ENCODE assay signal across 1 cellular context in the genomic region with DNA sequence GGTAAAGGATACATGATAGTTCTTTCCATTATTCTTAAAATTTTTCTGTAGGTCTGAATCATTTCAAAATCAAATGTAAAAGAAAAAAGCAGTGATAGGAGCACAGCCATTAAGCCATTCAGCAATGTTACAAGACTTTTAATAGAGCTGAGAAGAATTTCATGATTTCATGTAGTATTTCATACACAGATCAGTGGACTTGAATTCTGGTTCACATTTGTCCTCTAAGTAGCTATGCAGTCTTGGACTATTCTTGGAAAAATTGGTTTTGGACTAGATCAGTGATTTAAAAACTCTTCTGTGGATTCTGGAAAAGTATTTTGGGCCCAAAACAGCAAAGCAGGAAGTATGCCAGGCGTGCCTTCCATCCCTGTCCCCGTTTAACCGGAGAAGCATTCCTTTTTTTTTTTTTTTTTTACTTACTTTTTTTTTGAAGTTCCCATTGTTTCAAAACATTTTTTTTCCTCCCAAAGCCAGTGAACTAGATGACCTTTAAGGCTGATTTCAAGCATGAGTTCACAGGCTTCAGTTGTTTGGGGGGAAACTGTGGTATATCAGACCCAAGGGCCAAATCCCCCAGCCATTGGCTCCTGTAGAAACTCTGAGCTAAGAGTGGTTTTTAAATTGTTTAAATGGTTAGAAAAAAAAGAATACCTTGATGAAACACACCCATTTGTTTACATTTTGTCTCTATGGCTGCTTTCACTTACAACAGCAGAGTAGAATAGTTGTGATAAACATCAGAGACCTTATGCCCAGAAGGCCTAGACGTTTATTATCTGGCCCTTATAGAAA.
TF ChIP-seq lines count a peak whose summit lies in the region.

No MANE protein-coding gene starts in this region.

TF ChIP-seq in HepG2, 621 proteins besides CTCF, POLR2A, EP300 and RAD21 (continues in another document):
- TF ChIP-seq KLF9 (CRISPR knock-in tag; IDR thresholded peaks at IDR 0.05; ENCODE audit: low read depth) (no peak), SOX6 (IDR thresholded peaks at IDR 0.05) (no peak), SOX6 (CRISPR knock-in tag; IDR thresholded peaks at IDR 0.05) (peak; percentile 46; the same call in 1 of the 2 replicates), MIER2 (CRISPR knock-in tag; IDR thresholded peaks at IDR 0.05) (no peak), GATAD2A (CRISPR knock-in tag; IDR thresholded peaks at IDR 0.05) (0 out of 2 replicates have a peak, but pooled peaks have one; percentile 6), SOX5 (CRISPR knock-in tag; IDR thresholded peaks at IDR 0.05; ENCODE audit: borderline replicate concordance) (peak; percentile 41; the same call in 1 of the 2 replicates), NR2F2 (IDR thresholded peaks at IDR 0.05; ENCODE audit: borderline replicate concordance, low read depth) (no peak), SOX13 (IDR thresholded peaks at IDR 0.05) (no peak), SOX13 (CRISPR knock-in tag; conservative IDR thresholded peaks at IDR 0.05 in 1 of 2, IDR thresholded peaks at IDR 0.05 in 1 of 2) (0 out of 4 replicates have a peak, but pooled peaks of 1 of the 2 experiments have one; percentile 39), POLR2AphosphoS5 (IDR thresholded peaks at IDR 0.05; ENCODE audit: low read depth, low read length) (no peak), TCF7L2 (IDR thresholded peaks at IDR 0.05; ENCODE audit: low read depth, low read length) (no peak), HIVEP1 (CRISPR knock-in tag; IDR thresholded peaks at IDR 0.05) (no peak), RARG (CRISPR knock-in tag; IDR thresholded peaks at IDR 0.05; ENCODE audit: low read depth) (no peak), TMF1 (CRISPR knock-in tag; IDR thresholded peaks at IDR 0.05; ENCODE audit: low read depth) (no peak), ZNF672 (CRISPR knock-in tag; IDR thresholded peaks at IDR 0.05) (no peak), KDM5A (IDR thresholded peaks at IDR 0.05; ENCODE audit: borderline replicate concordance, low read length) (no peak), ZNF451 (CRISPR knock-in tag; IDR thresholded peaks at IDR 0.05) (no peak)
- TF ChIP-seq, protein P1, sequence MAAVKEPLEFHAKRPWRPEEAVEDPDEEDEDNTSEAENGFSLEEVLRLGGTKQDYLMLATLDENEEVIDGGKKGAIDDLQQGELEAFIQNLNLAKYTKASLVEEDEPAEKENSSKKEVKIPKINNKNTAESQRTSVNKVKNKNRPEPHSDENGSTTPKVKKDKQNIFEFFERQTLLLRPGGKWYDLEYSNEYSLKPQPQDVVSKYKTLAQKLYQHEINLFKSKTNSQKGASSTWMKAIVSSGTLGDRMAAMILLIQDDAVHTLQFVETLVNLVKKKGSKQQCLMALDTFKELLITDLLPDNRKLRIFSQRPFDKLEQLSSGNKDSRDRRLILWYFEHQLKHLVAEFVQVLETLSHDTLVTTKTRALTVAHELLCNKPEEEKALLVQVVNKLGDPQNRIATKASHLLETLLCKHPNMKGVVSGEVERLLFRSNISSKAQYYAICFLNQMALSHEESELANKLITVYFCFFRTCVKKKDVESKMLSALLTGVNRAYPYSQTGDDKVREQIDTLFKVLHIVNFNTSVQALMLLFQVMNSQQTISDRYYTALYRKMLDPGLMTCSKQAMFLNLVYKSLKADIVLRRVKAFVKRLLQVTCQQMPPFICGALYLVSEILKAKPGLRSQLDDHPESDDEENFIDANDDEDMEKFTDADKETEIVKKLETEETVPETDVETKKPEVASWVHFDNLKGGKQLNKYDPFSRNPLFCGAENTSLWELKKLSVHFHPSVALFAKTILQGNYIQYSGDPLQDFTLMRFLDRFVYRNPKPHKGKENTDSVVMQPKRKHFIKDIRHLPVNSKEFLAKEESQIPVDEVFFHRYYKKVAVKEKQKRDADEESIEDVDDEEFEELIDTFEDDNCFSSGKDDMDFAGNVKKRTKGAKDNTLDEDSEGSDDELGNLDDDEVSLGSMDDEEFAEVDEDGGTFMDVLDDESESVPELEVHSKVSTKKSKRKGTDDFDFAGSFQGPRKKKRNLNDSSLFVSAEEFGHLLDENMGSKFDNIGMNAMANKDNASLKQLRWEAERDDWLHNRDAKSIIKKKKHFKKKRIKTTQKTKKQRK (IDR thresholded peaks at IDR 0.05; ENCODE audit: low read length) = no peak
- TF ChIP-seq, protein P2, sequence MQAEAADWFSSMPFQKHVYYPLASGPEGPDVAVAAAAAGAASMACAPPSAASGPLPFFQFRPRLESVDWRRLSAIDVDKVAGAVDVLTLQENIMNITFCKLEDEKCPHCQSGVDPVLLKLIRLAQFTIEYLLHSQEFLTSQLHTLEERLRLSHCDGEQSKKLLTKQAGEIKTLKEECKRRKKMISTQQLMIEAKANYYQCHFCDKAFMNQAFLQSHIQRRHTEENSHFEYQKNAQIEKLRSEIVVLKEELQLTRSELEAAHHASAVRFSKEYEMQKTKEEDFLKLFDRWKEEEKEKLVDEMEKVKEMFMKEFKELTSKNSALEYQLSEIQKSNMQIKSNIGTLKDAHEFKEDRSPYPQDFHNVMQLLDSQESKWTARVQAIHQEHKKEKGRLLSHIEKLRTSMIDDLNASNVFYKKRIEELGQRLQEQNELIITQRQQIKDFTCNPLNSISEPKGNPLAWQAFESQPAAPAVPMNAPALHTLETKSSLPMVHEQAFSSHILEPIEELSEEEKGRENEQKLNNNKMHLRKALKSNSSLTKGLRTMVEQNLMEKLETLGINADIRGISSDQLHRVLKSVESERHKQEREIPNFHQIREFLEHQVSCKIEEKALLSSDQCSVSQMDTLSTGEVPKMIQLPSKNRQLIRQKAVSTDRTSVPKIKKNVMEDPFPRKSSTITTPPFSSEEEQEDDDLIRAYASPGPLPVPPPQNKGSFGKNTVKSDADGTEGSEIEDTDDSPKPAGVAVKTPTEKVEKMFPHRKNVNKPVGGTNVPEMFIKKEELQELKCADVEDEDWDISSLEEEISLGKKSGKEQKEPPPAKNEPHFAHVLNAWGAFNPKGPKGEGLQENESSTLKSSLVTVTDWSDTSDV (CRISPR knock-in tag; IDR thresholded peaks at IDR 0.05) = no peak
- TF ChIP-seq, protein P3, sequence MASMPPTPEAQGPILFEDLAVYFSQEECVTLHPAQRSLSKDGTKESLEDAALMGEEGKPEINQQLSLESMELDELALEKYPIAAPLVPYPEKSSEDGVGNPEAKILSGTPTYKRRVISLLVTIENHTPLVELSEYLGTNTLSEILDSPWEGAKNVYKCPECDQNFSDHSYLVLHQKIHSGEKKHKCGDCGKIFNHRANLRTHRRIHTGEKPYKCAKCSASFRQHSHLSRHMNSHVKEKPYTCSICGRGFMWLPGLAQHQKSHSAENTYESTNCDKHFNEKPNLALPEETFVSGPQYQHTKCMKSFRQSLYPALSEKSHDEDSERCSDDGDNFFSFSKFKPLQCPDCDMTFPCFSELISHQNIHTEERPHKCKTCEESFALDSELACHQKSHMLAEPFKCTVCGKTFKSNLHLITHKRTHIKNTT (CRISPR knock-in tag; IDR thresholded peaks at IDR 0.05) = no peak
- TF ChIP-seq, protein P4, sequence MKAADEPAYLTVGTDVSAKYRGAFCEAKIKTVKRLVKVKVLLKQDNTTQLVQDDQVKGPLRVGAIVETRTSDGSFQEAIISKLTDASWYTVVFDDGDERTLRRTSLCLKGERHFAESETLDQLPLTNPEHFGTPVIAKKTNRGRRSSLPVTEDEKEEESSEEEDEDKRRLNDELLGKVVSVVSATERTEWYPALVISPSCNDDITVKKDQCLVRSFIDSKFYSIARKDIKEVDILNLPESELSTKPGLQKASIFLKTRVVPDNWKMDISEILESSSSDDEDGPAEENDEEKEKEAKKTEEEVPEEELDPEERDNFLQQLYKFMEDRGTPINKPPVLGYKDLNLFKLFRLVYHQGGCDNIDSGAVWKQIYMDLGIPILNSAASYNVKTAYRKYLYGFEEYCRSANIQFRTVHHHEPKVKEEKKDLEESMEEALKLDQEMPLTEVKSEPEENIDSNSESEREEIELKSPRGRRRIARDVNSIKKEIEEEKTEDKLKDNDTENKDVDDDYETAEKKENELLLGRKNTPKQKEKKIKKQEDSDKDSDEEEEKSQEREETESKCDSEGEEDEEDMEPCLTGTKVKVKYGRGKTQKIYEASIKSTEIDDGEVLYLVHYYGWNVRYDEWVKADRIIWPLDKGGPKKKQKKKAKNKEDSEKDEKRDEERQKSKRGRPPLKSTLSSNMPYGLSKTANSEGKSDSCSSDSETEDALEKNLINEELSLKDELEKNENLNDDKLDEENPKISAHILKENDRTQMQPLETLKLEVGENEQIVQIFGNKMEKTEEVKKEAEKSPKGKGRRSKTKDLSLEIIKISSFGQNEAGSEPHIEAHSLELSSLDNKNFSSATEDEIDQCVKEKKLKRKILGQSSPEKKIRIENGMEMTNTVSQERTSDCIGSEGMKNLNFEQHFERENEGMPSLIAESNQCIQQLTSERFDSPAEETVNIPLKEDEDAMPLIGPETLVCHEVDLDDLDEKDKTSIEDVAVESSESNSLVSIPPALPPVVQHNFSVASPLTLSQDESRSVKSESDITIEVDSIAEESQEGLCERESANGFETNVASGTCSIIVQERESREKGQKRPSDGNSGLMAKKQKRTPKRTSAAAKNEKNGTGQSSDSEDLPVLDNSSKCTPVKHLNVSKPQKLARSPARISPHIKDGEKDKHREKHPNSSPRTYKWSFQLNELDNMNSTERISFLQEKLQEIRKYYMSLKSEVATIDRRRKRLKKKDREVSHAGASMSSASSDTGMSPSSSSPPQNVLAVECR (CRISPR knock-in tag; IDR thresholded peaks at IDR 0.05; ENCODE audit: borderline replicate concordance) = no peak
- TF ChIP-seq, protein P5, sequence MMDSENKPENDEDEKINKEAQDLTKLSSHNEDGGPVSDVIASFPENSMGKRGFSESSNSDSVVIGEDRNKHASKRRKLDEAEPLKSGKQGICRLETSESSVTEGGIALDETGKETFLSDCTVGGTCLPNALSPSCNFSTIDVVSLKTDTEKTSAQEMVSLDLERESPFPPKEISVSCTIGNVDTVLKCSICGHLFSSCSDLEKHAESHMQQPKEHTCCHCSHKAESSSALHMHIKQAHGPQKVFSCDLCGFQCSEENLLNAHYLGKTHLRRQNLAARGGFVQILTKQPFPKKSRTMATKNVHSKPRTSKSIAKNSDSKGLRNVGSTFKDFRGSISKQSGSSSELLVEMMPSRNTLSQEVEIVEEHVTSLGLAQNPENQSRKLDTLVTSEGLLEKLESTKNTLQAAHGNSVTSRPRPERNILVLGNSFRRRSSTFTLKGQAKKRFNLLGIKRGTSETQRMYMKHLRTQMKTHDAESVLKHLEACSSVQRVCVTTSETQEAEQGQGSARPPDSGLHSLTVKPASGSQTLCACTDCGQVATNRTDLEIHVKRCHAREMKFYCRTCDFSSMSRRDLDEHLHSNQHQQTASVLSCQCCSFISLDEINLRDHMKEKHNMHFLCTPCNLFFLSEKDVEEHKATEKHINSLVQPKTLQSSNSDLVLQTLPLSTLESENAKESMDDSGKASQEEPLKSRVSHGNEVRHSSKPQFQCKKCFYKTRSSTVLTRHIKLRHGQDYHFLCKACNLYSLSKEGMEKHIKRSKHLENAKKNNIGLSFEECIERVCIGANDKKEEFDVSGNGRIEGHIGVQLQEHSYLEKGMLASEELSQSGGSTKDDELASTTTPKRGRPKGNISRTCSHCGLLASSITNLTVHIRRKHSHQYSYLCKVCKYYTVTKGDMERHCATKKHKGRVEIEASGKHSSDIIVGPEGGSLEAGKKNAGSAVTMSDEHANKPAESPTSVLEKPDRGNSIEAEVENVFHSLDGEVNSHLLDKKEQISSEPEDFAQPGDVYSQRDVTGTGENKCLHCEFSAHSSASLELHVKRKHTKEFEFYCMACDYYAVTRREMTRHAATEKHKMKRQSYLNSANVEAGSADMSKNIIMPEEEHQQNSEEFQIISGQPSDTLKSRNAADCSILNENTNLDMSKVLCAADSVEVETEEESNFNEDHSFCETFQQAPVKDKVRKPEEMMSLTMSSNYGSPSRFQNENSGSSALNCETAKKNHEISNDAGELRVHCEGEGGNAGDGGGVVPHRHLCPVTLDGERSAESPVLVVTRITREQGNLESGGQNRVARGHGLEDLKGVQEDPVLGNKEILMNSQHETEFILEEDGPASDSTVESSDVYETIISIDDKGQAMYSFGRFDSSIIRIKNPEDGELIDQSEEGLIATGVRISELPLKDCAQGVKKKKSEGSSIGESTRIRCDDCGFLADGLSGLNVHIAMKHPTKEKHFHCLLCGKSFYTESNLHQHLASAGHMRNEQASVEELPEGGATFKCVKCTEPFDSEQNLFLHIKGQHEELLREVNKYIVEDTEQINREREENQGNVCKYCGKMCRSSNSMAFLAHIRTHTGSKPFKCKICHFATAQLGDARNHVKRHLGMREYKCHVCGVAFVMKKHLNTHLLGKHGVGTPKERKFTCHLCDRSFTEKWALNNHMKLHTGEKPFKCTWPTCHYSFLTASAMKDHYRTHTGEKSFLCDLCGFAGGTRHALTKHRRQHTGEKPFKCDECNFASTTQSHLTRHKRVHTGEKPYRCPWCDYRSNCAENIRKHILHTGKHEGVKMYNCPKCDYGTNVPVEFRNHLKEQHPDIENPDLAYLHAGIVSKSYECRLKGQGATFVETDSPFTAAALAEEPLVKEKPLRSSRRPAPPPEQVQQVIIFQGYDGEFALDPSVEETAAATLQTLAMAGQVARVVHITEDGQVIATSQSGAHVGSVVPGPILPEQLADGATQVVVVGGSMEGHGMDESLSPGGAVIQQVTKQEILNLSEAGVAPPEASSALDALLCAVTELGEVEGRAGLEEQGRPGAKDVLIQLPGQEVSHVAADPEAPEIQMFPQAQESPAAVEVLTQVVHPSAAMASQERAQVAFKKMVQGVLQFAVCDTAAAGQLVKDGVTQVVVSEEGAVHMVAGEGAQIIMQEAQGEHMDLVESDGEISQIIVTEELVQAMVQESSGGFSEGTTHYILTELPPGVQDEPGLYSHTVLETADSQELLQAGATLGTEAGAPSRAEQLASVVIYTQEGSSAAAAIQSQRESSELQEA (CRISPR knock-in tag; IDR thresholded peaks at IDR 0.05; ENCODE audit: not compliant biosample characterization) = no peak
- TF ChIP-seq, protein P6, sequence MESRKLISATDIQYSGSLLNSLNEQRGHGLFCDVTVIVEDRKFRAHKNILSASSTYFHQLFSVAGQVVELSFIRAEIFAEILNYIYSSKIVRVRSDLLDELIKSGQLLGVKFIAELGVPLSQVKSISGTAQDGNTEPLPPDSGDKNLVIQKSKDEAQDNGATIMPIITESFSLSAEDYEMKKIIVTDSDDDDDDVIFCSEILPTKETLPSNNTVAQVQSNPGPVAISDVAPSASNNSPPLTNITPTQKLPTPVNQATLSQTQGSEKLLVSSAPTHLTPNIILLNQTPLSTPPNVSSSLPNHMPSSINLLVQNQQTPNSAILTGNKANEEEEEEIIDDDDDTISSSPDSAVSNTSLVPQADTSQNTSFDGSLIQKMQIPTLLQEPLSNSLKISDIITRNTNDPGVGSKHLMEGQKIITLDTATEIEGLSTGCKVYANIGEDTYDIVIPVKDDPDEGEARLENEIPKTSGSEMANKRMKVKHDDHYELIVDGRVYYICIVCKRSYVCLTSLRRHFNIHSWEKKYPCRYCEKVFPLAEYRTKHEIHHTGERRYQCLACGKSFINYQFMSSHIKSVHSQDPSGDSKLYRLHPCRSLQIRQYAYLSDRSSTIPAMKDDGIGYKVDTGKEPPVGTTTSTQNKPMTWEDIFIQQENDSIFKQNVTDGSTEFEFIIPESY (CRISPR knock-in tag; IDR thresholded peaks at IDR 0.05) = no peak
- TF ChIP-seq, protein P7, sequence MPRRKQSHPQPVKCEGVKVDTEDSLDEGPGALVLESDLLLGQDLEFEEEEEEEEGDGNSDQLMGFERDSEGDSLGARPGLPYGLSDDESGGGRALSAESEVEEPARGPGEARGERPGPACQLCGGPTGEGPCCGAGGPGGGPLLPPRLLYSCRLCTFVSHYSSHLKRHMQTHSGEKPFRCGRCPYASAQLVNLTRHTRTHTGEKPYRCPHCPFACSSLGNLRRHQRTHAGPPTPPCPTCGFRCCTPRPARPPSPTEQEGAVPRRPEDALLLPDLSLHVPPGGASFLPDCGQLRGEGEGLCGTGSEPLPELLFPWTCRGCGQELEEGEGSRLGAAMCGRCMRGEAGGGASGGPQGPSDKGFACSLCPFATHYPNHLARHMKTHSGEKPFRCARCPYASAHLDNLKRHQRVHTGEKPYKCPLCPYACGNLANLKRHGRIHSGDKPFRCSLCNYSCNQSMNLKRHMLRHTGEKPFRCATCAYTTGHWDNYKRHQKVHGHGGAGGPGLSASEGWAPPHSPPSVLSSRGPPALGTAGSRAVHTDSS (CRISPR knock-in tag; conservative IDR thresholded peaks at IDR 0.05) = no peak
